1 cellular context compared by ENCODE assay signal in the genomic region with DNA sequence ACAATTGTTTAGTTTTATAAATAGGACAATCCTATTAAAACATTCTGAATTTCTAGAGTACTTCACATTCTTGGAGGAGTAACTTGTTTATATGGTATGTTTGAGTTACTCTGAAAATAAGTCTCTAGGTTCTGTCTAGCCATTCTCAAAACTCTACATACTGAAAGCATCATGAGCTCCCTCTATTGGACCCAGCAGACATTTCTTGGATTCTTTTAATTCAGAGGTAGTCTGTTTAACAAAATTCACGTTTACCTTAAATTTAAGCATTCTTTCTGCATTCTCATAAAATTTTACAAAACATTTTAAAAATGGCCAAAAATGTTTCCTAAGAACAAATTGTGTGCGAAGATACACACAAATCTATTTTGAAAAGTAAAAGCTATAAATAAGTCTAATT.
TF ChIP-seq lines count a peak whose summit lies in the region.

No MANE protein-coding gene starts in this region.

TF ChIP-seq in HCT116, 20 proteins besides CTCF, POLR2A, EP300 and RAD21 (continued from another document):
- TF ChIP-seq ZBTB33 (IDR thresholded peaks at IDR 0.05; ENCODE audit: extremely low read depth, insufficient replicate concordance, low read length) (no peak), ELF1 (IDR thresholded peaks at IDR 0.05; ENCODE audit: borderline replicate concordance, low read depth) (no peak), EGR1 (IDR thresholded peaks at IDR 0.05; ENCODE audit: low read depth) (no peak), TCF7L2 (IDR thresholded peaks at IDR 0.05; ENCODE audit: borderline replicate concordance, extremely low read depth, insufficient read depth, insufficient read length) (no peak), REST (IDR thresholded peaks at IDR 0.05; ENCODE audit: low read depth) (no peak), ATF3 (IDR thresholded peaks at IDR 0.05) (no peak), ZFX (IDR thresholded peaks at IDR 0.05) (no peak)
